2 cellular contexts compared by ENCODE assay signal in the genomic region with DNA sequence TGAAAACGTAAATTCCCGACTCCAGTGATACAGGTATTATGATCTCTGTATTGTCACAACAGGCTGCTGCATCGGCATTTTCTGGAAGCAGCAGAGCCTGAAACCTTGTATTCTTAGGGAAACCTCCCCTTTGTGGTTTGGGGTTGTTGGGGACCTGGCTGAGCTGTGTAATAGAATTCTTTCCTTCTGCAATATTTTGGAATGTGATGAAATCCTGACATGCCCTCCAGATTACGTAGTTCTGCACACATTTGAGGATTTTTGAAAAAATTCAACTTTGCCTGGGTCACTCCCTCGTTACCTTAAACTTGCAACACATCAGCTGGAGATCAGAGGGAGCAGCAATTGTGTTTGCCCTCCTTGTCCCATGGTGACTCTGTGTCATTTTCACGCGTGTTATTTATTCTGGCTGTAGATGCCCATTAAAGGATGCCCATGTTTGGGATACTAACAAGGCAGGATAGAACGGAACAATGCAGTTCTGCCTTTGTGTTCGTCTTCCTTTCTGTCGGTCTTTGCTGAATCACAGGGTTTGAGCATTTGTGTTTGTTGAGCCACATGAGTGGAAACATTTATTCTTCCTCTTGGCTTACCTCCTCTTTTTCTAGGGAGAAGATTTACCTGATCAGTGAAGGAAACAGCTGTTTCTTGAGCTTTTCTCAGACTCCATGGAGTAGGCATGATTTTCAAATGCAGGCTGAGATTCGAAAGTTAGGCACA.
TF ChIP-seq lines count a peak whose summit lies in the region.

No MANE protein-coding gene starts in this region.

TF ChIP-seq in GM23338, 12 proteins besides CTCF, POLR2A, EP300 and RAD21 (continued from another document):
- TF ChIP-seq, protein P1, sequence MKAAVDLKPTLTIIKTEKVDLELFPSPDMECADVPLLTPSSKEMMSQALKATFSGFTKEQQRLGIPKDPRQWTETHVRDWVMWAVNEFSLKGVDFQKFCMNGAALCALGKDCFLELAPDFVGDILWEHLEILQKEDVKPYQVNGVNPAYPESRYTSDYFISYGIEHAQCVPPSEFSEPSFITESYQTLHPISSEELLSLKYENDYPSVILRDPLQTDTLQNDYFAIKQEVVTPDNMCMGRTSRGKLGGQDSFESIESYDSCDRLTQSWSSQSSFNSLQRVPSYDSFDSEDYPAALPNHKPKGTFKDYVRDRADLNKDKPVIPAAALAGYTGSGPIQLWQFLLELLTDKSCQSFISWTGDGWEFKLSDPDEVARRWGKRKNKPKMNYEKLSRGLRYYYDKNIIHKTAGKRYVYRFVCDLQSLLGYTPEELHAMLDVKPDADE (IDR thresholded peaks at IDR 0.05): no peak
- TF ChIP-seq, protein P2, sequence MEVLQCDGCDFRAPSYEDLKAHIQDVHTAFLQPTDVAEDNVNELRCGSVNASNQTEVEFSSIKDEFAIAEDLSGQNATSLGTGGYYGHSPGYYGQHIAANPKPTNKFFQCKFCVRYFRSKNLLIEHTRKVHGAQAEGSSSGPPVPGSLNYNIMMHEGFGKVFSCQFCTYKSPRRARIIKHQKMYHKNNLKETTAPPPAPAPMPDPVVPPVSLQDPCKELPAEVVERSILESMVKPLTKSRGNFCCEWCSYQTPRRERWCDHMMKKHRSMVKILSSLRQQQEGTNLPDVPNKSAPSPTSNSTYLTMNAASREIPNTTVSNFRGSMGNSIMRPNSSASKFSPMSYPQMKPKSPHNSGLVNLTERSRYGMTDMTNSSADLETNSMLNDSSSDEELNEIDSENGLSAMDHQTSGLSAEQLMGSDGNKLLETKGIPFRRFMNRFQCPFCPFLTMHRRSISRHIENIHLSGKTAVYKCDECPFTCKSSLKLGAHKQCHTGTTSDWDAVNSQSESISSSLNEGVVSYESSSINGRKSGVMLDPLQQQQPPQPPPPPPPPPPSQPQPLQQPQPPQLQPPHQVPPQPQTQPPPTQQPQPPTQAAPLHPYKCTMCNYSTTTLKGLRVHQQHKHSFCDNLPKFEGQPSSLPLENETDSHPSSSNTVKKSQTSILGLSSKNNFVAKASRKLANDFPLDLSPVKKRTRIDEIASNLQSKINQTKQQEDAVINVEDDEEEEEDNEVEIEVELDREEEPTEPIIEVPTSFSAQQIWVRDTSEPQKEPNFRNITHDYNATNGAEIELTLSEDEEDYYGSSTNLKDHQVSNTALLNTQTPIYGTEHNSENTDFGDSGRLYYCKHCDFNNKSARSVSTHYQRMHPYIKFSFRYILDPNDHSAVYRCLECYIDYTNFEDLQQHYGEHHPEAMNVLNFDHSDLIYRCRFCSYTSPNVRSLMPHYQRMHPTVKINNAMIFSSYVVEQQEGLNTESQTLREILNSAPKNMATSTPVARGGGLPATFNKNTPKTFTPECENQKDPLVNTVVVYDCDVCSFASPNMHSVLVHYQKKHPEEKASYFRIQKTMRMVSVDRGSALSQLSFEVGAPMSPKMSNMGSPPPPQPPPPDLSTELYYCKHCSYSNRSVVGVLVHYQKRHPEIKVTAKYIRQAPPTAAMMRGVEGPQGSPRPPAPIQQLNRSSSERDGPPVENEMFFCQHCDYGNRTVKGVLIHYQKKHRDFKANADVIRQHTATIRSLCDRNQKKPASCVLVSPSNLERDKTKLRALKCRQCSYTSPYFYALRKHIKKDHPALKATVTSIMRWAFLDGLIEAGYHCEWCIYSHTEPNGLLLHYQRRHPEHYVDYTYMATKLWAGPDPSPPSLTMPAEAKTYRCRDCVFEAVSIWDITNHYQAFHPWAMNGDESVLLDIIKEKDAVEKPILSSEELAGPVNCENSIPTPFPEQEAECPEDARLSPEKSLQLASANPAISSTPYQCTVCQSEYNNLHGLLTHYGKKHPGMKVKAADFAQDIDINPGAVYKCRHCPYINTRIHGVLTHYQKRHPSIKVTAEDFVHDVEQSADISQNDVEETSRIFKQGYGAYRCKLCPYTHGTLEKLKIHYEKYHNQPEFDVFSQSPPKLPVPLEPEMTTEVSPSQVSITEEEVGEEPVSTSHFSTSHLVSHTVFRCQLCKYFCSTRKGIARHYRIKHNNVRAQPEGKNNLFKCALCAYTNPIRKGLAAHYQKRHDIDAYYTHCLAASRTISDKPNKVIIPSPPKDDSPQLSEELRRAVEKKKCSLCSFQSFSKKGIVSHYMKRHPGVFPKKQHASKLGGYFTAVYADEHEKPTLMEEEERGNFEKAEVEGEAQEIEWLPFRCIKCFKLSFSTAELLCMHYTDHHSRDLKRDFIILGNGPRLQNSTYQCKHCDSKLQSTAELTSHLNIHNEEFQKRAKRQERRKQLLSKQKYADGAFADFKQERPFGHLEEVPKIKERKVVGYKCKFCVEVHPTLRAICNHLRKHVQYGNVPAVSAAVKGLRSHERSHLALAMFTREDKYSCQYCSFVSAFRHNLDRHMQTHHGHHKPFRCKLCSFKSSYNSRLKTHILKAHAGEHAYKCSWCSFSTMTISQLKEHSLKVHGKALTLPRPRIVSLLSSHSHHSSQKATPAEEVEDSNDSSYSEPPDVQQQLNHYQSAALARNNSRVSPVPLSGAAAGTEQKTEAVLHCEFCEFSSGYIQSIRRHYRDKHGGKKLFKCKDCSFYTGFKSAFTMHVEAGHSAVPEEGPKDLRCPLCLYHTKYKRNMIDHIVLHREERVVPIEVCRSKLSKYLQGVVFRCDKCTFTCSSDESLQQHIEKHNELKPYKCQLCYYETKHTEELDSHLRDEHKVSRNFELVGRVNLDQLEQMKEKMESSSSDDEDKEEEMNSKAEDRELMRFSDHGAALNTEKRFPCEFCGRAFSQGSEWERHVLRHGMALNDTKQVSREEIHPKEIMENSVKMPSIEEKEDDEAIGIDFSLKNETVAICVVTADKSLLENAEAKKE (CRISPR knock-in tag; IDR thresholded peaks at IDR 0.05): no peak
- TF ChIP-seq ZNF114 (CRISPR knock-in tag; IDR thresholded peaks at IDR 0.05): no peak
- TF ChIP-seq REST (IDR thresholded peaks at IDR 0.05; ENCODE audit: unreplicated experiment): no peak
- TF ChIP-seq JUNB (IDR thresholded peaks at IDR 0.05; ENCODE audit: unreplicated experiment): no peak
- TF ChIP-seq POLR2AphosphoS5 (IDR thresholded peaks at IDR 0.05; ENCODE audit: low read depth): no peak
- TF ChIP-seq EZH2 (IDR thresholded peaks at IDR 0.05; ENCODE audit: low read depth, unreplicated experiment): no peak

TF ChIP-seq in SK-N-SH, 30 proteins besides CTCF, POLR2A, EP300 and RAD21 (continued from another document):
- TF ChIP-seq, protein P3, sequence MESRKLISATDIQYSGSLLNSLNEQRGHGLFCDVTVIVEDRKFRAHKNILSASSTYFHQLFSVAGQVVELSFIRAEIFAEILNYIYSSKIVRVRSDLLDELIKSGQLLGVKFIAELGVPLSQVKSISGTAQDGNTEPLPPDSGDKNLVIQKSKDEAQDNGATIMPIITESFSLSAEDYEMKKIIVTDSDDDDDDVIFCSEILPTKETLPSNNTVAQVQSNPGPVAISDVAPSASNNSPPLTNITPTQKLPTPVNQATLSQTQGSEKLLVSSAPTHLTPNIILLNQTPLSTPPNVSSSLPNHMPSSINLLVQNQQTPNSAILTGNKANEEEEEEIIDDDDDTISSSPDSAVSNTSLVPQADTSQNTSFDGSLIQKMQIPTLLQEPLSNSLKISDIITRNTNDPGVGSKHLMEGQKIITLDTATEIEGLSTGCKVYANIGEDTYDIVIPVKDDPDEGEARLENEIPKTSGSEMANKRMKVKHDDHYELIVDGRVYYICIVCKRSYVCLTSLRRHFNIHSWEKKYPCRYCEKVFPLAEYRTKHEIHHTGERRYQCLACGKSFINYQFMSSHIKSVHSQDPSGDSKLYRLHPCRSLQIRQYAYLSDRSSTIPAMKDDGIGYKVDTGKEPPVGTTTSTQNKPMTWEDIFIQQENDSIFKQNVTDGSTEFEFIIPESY (IDR thresholded peaks at IDR 0.05; ENCODE audit: borderline replicate concordance, low read depth): no peak
- TF ChIP-seq USF2 (IDR thresholded peaks at IDR 0.05; ENCODE audit: borderline replicate concordance, low read depth, low read length) (no peak), POLR2AphosphoS5 (IDR thresholded peaks at IDR 0.05; ENCODE audit: low read depth, low read length) (no peak), NRF1 (IDR thresholded peaks at IDR 0.05; ENCODE audit: low read depth, low read length) (no peak), GABPA (IDR thresholded peaks at IDR 0.05; ENCODE audit: low read depth) (no peak), YY1 (IDR thresholded peaks at IDR 0.05; ENCODE audit: low read depth) (no peak), SIN3A (IDR thresholded peaks at IDR 0.05; ENCODE audit: borderline replicate concordance, low read depth, low read length) (no peak), TAF1 (IDR thresholded peaks at IDR 0.05; ENCODE audit: borderline replicate concordance, low read depth, low read length) (no peak), GATA2 (CRISPR knock-in tag; IDR thresholded peaks at IDR 0.05) (no peak), RFX5 (IDR thresholded peaks at IDR 0.05; ENCODE audit: low read length) (no peak)
